16 cellular contexts compared by ENCODE assay signal in genomic region chr6:44627879-44628271, GRCh38.
DNase-seq lines count a peak whose midpoint lies in the region; ATAC-seq and TF ChIP-seq lines count a peak whose summit lies in the region.
"Had no signal": no experiment of that assay in that cellular context is flagged by ENCODE, and none has a peak within 500 bp of the region (broad histone marks: within the 10 kb centered on the region; RNA-seq: fewer than 3 reads in every experiment).

No MANE protein-coding gene starts in this region.

- H3K9me3 ChIP-seq in BLaER1 (no peaks in the 10 kb centered on the region), PC-3 (ENCODE audit: low read length) (no peaks in the 10 kb centered on the region), neuronal stem cell (replicated peaks in 1 of 2; ENCODE audit: control insufficient read depth in 2 of 2, insufficient read depth in 1 of 2, low read depth in 1 of 2, low read length in 2 of 2) (no peaks in the 10 kb centered on the region)

- no peak overlapping the region; the same call in 1 of the 2 replicates for H3K27ac Mint-ChIP-seq in GM23338
- H3K27ac Mint-ChIP-seq: CD8-positive, alpha-beta T cell had no signal

- H3K9ac ChIP-seq in BLaER1 (no peak overlapping the region), PC-3 (ENCODE audit: low read length) (no peak overlapping the region), neuronal stem cell (ENCODE audit: low read depth, low read length, poor library complexity) (no peak overlapping the region)
- H3K9ac ChIP-seq: GM23248 had no signal

- no peaks in the 10 kb centered on the region for H3K79me1 ChIP-seq in neuronal stem cell (ENCODE audit: low read depth, low read length)

- H3K36me3 Mint-ChIP-seq in GM23338 (ENCODE audit: low read depth): no peaks in the 10 kb centered on the region; the same call in 2 of the 3 replicates
- H3K36me3 Mint-ChIP-seq: CD8-positive, alpha-beta T cell had no signal

- POLR2A ChIA-PET in PC-3 (lab: Charles Lee; ENCODE audit: unreplicated experiment): no interaction called here

- no peak overlapping the region for H3K14ac ChIP-seq in neuronal stem cell (ENCODE audit: low read length)

- H3K4me3 ChIP-seq in BLaER1 (no peak overlapping the region), GM23338 (no peak overlapping the region), PC-3 (ENCODE audit: low read length) (no peak overlapping the region), neuronal stem cell (ENCODE audit: low read length in 2 of 2) (no peak overlapping the region)
- H3K4me3 ChIP-seq: GM23248 had no signal

- intact Hi-C loops in PC-3 (cut with micrococcal nuclease): no loop called here

- no peak overlapping the region for H3K4me3 Mint-ChIP-seq in GM23338
- H3K4me3 Mint-ChIP-seq: CD8-positive, alpha-beta T cell; IgD-negative memory B cell had no signal

- H3K23ac ChIP-seq in neuronal stem cell (ENCODE audit: low read depth, low read length, poor library complexity): no peak overlapping the region

- no peak overlapping the region for H3K4ac ChIP-seq in neuronal stem cell (ENCODE audit: low read length)

- no peak overlapping the region for H2AK5ac ChIP-seq in neuronal stem cell (ENCODE audit: low read depth, low read length)

- H3K36me3 ChIP-seq in BLaER1: no peaks in the 10 kb centered on the region
- H3K36me3 ChIP-seq in GM23338 (ENCODE audit: insufficient read depth): no peaks in the 10 kb centered on the region
- no peaks in the 10 kb centered on the region for H3K36me3 ChIP-seq in PC-3 (ENCODE audit: low read depth, low read length)
- no peaks in the 10 kb centered on the region for H3K36me3 ChIP-seq in neuronal stem cell (replicated peaks in 1 of 2; ENCODE audit: control insufficient read depth in 2 of 2, insufficient read depth in 2 of 2, low read length in 2 of 2)

- no peak overlapping the region for H2BK12ac ChIP-seq in neuronal stem cell (ENCODE audit: low read length)

- no peak overlapping the region for H3K18ac ChIP-seq in neuronal stem cell (ENCODE audit: low read length)

- H4K8ac ChIP-seq in neuronal stem cell (ENCODE audit: low read depth, low read length): no peak overlapping the region

- H3K27me3 ChIP-seq in BLaER1 (no peaks in the 10 kb centered on the region), GM23338 (ENCODE audit: insufficient read depth) (no peaks in the 10 kb centered on the region), PC-3 (ENCODE audit: low read length) (no peaks in the 10 kb centered on the region), neuronal stem cell (ENCODE audit: control insufficient read depth in 3 of 3, insufficient read depth in 3 of 3, low read depth in 1 of 3, low read length in 3 of 3) (no peaks in the 10 kb centered on the region)

- H2BK15ac ChIP-seq in neuronal stem cell (ENCODE audit: low read length): no peak overlapping the region

- H3F3A ChIP-seq in GM23338 (replicated peaks; ENCODE audit: low read depth) (0 out of 2 replicates have a peak, but pooled peaks cover 2% of the 10 kb centered on the region), PC-3 (ENCODE audit: low read length, unreplicated experiment) (no peaks in the 10 kb centered on the region)

- peak overlapping the region; percentile 77 for H3K27ac ChIP-seq in BLaER1
- H3K27ac ChIP-seq in GM23338 (ENCODE audit: low read depth): no peak overlapping the region
- H3K27ac ChIP-seq in PC-3 (ENCODE audit: low read length): no peak overlapping the region
- no peak overlapping the region for H3K27ac ChIP-seq in neuronal stem cell (replicated peaks; ENCODE audit: low read length)
- H3K27ac ChIP-seq: GM23248 had no signal

- TF ChIP-seq CTCF in GM23338 (conservative IDR thresholded peaks at IDR 0.05; ENCODE audit: low read depth in 2 of 2) (no peak), PC-3 (conservative IDR thresholded peaks at IDR 0.05; ENCODE audit: low read depth, low read length) (0 out of 2 replicates have a peak, but pooled peaks have one; percentile 1)

- no peak overlapping the region for H2BK5ac ChIP-seq in neuronal stem cell (ENCODE audit: low read length)

- ATAC-seq in GM23338 (no peak), PC-3 (no peak), GM18511 (IDR thresholded peaks at IDR 0.05; ENCODE audit: unreplicated experiment) (no peak), GM21529 (IDR thresholded peaks at IDR 0.05; ENCODE audit: unreplicated experiment) (no peak)
- ATAC-seq: CD8-positive, alpha-beta T cell had no signal

- H2BK120ac ChIP-seq in neuronal stem cell (ENCODE audit: low read depth, low read length): no peak overlapping the region

- H3K79me2 ChIP-seq in GM23338 (replicated peaks; ENCODE audit: insufficient read depth) (no peaks in the 10 kb centered on the region), PC-3 (ENCODE audit: low read length) (no peaks in the 10 kb centered on the region)

- no TSS peak for BruUV-seq in PC-3 (replicated peaks; lab: Mats Ljungman, UMichigan)

- no CpG with 5 or more reads among the region's 7 CpGs for WGBS in neuronal stem cell (ENCODE audit: extremely low coverage in 2 of 2, insufficient read length in 2 of 2, insufficient replicate concordance in 1 of 2), 2 donors

- H4K20me1 ChIP-seq in BLaER1 (no peaks in the 10 kb centered on the region), GM23338 (replicated peaks; ENCODE audit: insufficient read depth) (no peaks in the 10 kb centered on the region), PC-3 (ENCODE audit: low read length) (no peaks in the 10 kb centered on the region)

- H2AFZ ChIP-seq in GM23338: no peak overlapping the region
- no peak overlapping the region for H2AFZ ChIP-seq in PC-3 (ENCODE audit: low read length)
- H2AFZ ChIP-seq in neuronal stem cell (ENCODE audit: low read length): peak overlapping the region; percentile 31
- H2AFZ ChIP-seq: GM23248 had no signal

- peaks cover 72% of the 10 kb centered on the region for H3K4me1 ChIP-seq in BLaER1
- H3K4me1 ChIP-seq in GM23338 (ENCODE audit: insufficient read depth): peaks cover 43% of the 10 kb centered on the region
- H3K4me1 ChIP-seq in PC-3 (ENCODE audit: insufficient read depth, low read length): no peaks in the 10 kb centered on the region
- peaks cover 5 to 9% of the 10 kb centered on the region in 2 donors for H3K4me1 ChIP-seq in neuronal stem cell (ENCODE audit: control insufficient read depth in 2 of 2, insufficient read depth in 1 of 2, low read depth in 1 of 2, low read length in 2 of 2)

- no peaks in the 10 kb centered on the region for H3K9me3 Mint-ChIP-seq in GM23338
- H3K9me3 Mint-ChIP-seq: CD8-positive, alpha-beta T cell; IgD-negative memory B cell had no signal

- H3K9me2 ChIP-seq in GM23338 (ENCODE audit: insufficient read depth) (no peaks in the 10 kb centered on the region), PC-3 (replicated peaks; ENCODE audit: low read length) (no peaks in the 10 kb centered on the region)

- peaks cover 9% of the 10 kb centered on the region for H3K27me3 Mint-ChIP-seq in GM23338 (ENCODE audit: insufficient read depth, low read depth, poor library complexity)

- CTCF ChIA-PET in PC-3 (lab: Charles Lee): interaction anchor here (2.1 kb wide), 1 partner anchor 152 kb away, joined by 4 read pairs; no protein-coding TSS in a partner anchor

- peaks cover 60% of the 10 kb centered on the region for H3K4me1 Mint-ChIP-seq in GM23338

- no peak overlapping the region for H4K91ac ChIP-seq in neuronal stem cell (ENCODE audit: low read depth, low read length, poor library complexity)

- H3K4me2 ChIP-seq in BLaER1 (peak overlapping the region; percentile 79), GM23338 (0 out of 2 replicates have a peak overlapping the region, but pooled peaks have one; percentile 16), PC-3 (ENCODE audit: low read length) (no peak overlapping the region), neuronal stem cell (ENCODE audit: insufficient read depth, low read length, poor library complexity, severe bottlenecking) (no peak overlapping the region)

- DNase-seq in GM23338 (ENCODE audit: low spot score) (no peak), PC-3 (no peak), neuronal stem cell (ENCODE audit: low spot score) (no peak), NCI-H128 (lab: John Stamatoyannopoulos, UW; ENCODE audit: unreplicated experiment) (no peak)
- DNase-seq: 8988T; AML-193; CD8-positive, alpha-beta T cell; COR-L47; DMS153; DMS79 treated with DMSO at 0.1 percent for 48 hours; EL; GM23248 had no signal

TF ChIP-seq in GM23338, 12 proteins besides CTCF, POLR2A, EP300 and RAD21:
- no peak for TF ChIP-seq ZNF114 (CRISPR knock-in tag; IDR thresholded peaks at IDR 0.05)
TF ChIP-seq in GM23338: peak in this region for 0.

Comparison
In these comparisons a context has a peak if more than half of its experiments do, and no peak if none do; other contexts are left out.
1. H3K4me2 ChIP-seq: peak in BLaER1 (single experiment) and GM23338 (single experiment); none in PC-3 (single experiment) and neuronal stem cell (single experiment).